ENCODE assay signal across 8 cellular contexts in the genomic region with DNA sequence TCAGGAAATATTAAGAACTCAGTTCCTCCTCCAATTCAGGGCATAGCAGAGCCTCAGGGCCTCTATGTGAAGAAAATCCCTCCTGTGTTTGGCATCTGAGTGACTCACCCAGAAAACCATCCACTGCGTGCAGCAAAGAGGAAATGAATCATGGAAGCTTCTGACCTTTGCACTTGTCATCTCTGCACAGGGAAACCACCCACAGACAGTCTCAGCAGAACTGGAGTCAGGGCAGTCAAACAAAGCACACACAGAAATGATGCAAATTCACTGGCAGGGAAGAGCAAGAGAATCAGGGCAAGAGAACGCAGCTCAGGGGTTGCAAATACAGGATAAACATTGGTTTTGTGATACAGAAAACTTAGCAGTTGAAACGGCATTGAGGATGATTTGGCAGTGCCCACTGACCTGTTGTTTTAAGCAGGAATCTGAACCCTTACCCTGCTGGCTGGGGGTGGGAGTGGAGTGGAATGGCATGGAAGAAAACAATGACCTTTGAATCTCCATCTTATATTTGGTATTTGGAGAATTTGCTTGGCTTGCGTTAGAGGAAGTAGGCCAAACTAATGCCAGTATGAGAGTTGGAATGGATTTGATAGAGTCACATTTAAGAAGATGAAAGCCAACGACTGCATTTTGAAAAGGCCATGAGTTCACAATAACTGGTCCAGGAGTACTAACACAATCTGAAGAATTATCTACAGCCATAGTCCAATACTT. TPM values are rescaled to one million over a fixed set of nuclear protein-coding genes. Genes with fewer than 3 reads are reported as not detected.
DNase-seq lines count a peak whose midpoint lies in the region; ATAC-seq and TF ChIP-seq lines count a peak whose summit lies in the region.

No MANE protein-coding gene starts in this region.

- H3K79me2 ChIP-seq in PC-3 (ENCODE audit: low read length) (no peaks in the 10 kb centered on the region; the same call in 1 of the 2 replicates), fibroblast of lung (ENCODE audit: control insufficient read depth, insufficient read depth, low read length) (no peaks in the 10 kb centered on the region)

- no peaks in the 10 kb centered on the region for H3K27me3 ChIP-seq in PC-3 (ENCODE audit: low read length)
- H3K27me3 ChIP-seq in fibroblast of lung (ENCODE audit: control insufficient read depth, insufficient read depth, low read length) = no peaks in the 10 kb centered on the region

- intact Hi-C loops in PC-3 (cut with micrococcal nuclease) = loop anchor here (1.0 to 10.0 kb wide), 9 partner anchors 24 to 418 kb away; no protein-coding TSS in a partner anchor

- H3K4me1 ChIP-seq in PC-3 (ENCODE audit: insufficient read depth, low read length) = peaks cover 45% of the 10 kb centered on the region
- peaks cover 37% of the 10 kb centered on the region for H3K4me1 ChIP-seq in fibroblast of lung (ENCODE audit: control insufficient read depth, extremely low read depth, insufficient read depth, low read length)

- H3K4me1 Mint-ChIP-seq in activated T-cell treated with anti-CD3 and anti-CD28 coated beads, Interleukin-2, amount 50 U/mL, for 24 hours (ENCODE audit: low read depth) = peaks cover 83% of the 10 kb centered on the region

- DNase-seq in NCI-H748 (lab: John Stamatoyannopoulos, UW; ENCODE audit: unreplicated experiment) (peak; percentile 12), NCI-H748 treated with DMSO at 0.1 percent for 48 hours (lab: John Stamatoyannopoulos, UW) (no peak), PC-3 (peak; percentile 99), fibroblast of lung (ENCODE audit: low read depth in 2 of 2) (peak; percentile 100), occipital lobe (lab: John Stamatoyannopoulos, UW) (peak; percentile 19), stromal cell of bone marrow (ENCODE audit: low read depth) (peak; percentile 100)
- peak; percentile 64 for DNase-seq in activated T-cell treated with anti-CD3 and anti-CD28 coated beads, Interleukin-2, amount 50 U/mL, for 24 hours

- ATAC-seq in HG03066 (IDR thresholded peaks at IDR 0.05; ENCODE audit: low read depth, unreplicated experiment) (peak; percentile 98), PC-3 (peak; percentile 78)

- H3K9me3 ChIP-seq in PC-3 (ENCODE audit: low read length) (no peaks in the 10 kb centered on the region), fibroblast of lung (ENCODE audit: control insufficient read depth, insufficient read depth, low read depth, low read length) (no peaks in the 10 kb centered on the region)

- H3K27ac ChIP-seq in PC-3 (ENCODE audit: low read length) = peak overlapping the region; percentile 99
- peak overlapping the region; percentile 98 for H3K27ac ChIP-seq in fibroblast of lung (ENCODE audit: insufficient read depth, low read length)

- TF ChIP-seq CTCF in PC-3 (conservative IDR thresholded peaks at IDR 0.05; ENCODE audit: low read depth, low read length) = no peak
- TF ChIP-seq CTCF in fibroblast of lung (conservative IDR thresholded peaks at IDR 0.05 in 1 of 2, IDR thresholded peaks at IDR 0.05 in 1 of 2; ENCODE audit: low read depth in 1 of 2, low read length in 2 of 2) = no peak

- H2AFZ ChIP-seq in PC-3 (ENCODE audit: low read length) (no peak overlapping the region), fibroblast of lung (ENCODE audit: low read length) (no peak overlapping the region)

- H3K4me2 ChIP-seq in PC-3 (ENCODE audit: low read length) (peak overlapping the region; percentile 74), fibroblast of lung (ENCODE audit: extremely low read depth, insufficient read depth, low read length) (peak overlapping the region; percentile 74)

- H3K4me3 ChIP-seq in PC-3 (ENCODE audit: low read length) (peak overlapping the region; percentile 25; the same call in 1 of the 2 replicates), fibroblast of lung (replicated peaks in 1 of 4; ENCODE audit: control extremely low read depth in 1 of 4, insufficient read depth in 1 of 4, low read depth in 3 of 4, low read length in 4 of 4) (peak overlapping the region in 1 of 4 experiments; percentile 11)

- TSS peak; percentile 84 for BruUV-seq in PC-3 (replicated peaks; lab: Mats Ljungman, UMichigan)

- POLR2A ChIA-PET in PC-3 (lab: Charles Lee; ENCODE audit: unreplicated experiment) = interaction anchor here (1.0 to 1.1 kb wide), 3 partner anchors 43 to 115 kb away, joined by 3 to 5 read pairs (median 3); a partner anchor contains a TSS

- H3K36me3 ChIP-seq in PC-3 (ENCODE audit: low read depth, low read length) (no peaks in the 10 kb centered on the region), fibroblast of lung (ENCODE audit: control insufficient read depth, insufficient read depth, low read length) (no peaks in the 10 kb centered on the region)

- H3K9ac ChIP-seq in PC-3 (ENCODE audit: low read length) = peak overlapping the region; percentile 86
- H3K9ac ChIP-seq in fibroblast of lung (ENCODE audit: insufficient read depth, low read length) = peak overlapping the region; percentile 38

- no peaks in the 10 kb centered on the region for H3K9me3 Mint-ChIP-seq in activated T-cell treated with anti-CD3 and anti-CD28 coated beads, Interleukin-2, amount 50 U/mL, for 24 hours

- no peaks in the 10 kb centered on the region for H3K9me2 ChIP-seq in PC-3 (replicated peaks; ENCODE audit: low read length)

- no peaks in the 10 kb centered on the region for H3K27me3 Mint-ChIP-seq in activated T-cell treated with anti-CD3 and anti-CD28 coated beads, Interleukin-2, amount 50 U/mL, for 24 hours

- H3F3A ChIP-seq in PC-3 (ENCODE audit: low read length, unreplicated experiment) = peaks cover 21% of the 10 kb centered on the region

- H3K4me3 Mint-ChIP-seq in activated T-cell treated with anti-CD3 and anti-CD28 coated beads, Interleukin-2, amount 50 U/mL, for 24 hours = peak overlapping the region; percentile 66

- peak overlapping the region; percentile 99 for H3K27ac Mint-ChIP-seq in activated T-cell treated with anti-CD3 and anti-CD28 coated beads, Interleukin-2, amount 50 U/mL, for 24 hours

- H4K20me1 ChIP-seq in PC-3 (ENCODE audit: low read length) (no peaks in the 10 kb centered on the region), fibroblast of lung (ENCODE audit: control insufficient read depth, extremely low read depth, insufficient read depth, low read length) (no peaks in the 10 kb centered on the region)

- H3K36me3 Mint-ChIP-seq in activated T-cell treated with anti-CD3 and anti-CD28 coated beads, Interleukin-2, amount 50 U/mL, for 24 hours (ENCODE audit: low read depth) = no peaks in the 10 kb centered on the region

- CTCF ChIA-PET in PC-3 (lab: Charles Lee) = interaction anchor here (0.6 to 0.8 kb wide), 3 partner anchors 24 to 355 kb away, joined by 3 to 4 read pairs (median 3); no protein-coding TSS in a partner anchor

RNA-seq across cellular contexts. Expression of a gene that starts 53.5 kb away (rescaled TPM):
- total RNA-seq in PC-3 (2014; rRNA removed) (181 and 218 TPM in 2 replicates), fibroblast of lung (127 and 252 TPM in 2 replicates), occipital lobe (24.8 TPM)
- polyA plus RNA-seq in fibroblast of lung = 48.1 and 125 TPM in 2 replicates
- 50.4 and 127 TPM in 2 replicates for polyA plus RNA-seq in fibroblast of lung (2012)
- polyA minus RNA-seq in fibroblast of lung (ENCODE audit: low replicate concordance) = 22.8 and 76.1 TPM in 2 replicates
